8 cellular contexts compared by ENCODE assay signal in genomic region chr18:48997985-48998831, GRCh38. TPM values are rescaled to one million over a fixed set of nuclear protein-coding genes. Genes with fewer than 3 reads are reported as not detected.
A peak's percentile ranks its signal among the peaks of the same experiment; 100 is the strongest.
DNase-seq lines count a peak whose midpoint lies in the region; ATAC-seq and TF ChIP-seq lines count a peak whose summit lies in the region.

No MANE protein-coding gene starts in this region.

- TF ChIP-seq POLR2A in esophagus muscularis mucosa (IDR thresholded peaks at IDR 0.05; ENCODE audit: low read depth) (no peak), GM18505 (IDR thresholded peaks at IDR 0.05; ENCODE audit: borderline replicate concordance, extremely low read depth, insufficient read depth, insufficient read length) (no peak)

- no TSS peak for BruUV-seq in PC-3 (replicated peaks; lab: Mats Ljungman, UMichigan)

- H3K4me2 ChIP-seq in PC-3 (ENCODE audit: low read length), result peak overlapping the region; percentile 71

- TF ChIP-seq EP300 in esophagus muscularis mucosa (IDR thresholded peaks at IDR 0.05), result no peak

- peaks cover 5% of the 10 kb centered on the region for H3F3A ChIP-seq in PC-3 (ENCODE audit: low read length, unreplicated experiment)

- TF ChIP-seq CTCF in GM10248 (IDR thresholded peaks at IDR 0.05; ENCODE audit: control extremely low read depth, extremely low read depth, low read depth, missing control alignments), result no peak
- TF ChIP-seq CTCF in PC-3 (conservative IDR thresholded peaks at IDR 0.05; ENCODE audit: low read depth, low read length), result no peak
- no peak for TF ChIP-seq CTCF in esophagus muscularis mucosa (IDR thresholded peaks at IDR 0.05)
- TF ChIP-seq CTCF in omental fat pad (IDR thresholded peaks at IDR 0.05), result no peak
- TF ChIP-seq CTCF in GM20000 (IDR thresholded peaks at IDR 0.05; ENCODE audit: extremely low read depth, missing control alignments), result no peak

- CTCF ChIA-PET in GM10248 (lab: Yijun Ruan, JAX) (interaction anchor here (1.1 to 1.4 kb wide), 3 partner anchors 14 to 286 kb away, joined by 3 to 4 read pairs (median 4); no protein-coding TSS in a partner anchor), PC-3 (lab: Charles Lee) (interaction anchor here (0.5 kb wide), 1 partner anchor 24 kb away, joined by 3 read pairs; no protein-coding TSS in a partner anchor)

- no peaks in the 10 kb centered on the region for H3K36me3 ChIP-seq in PC-3 (ENCODE audit: low read depth, low read length)
- H3K36me3 ChIP-seq in esophagus muscularis mucosa, result no peaks in the 10 kb centered on the region

- H3K4me3 ChIP-seq in PC-3 (ENCODE audit: low read length), result no peak overlapping the region
- no peak overlapping the region for H3K4me3 ChIP-seq in esophagus muscularis mucosa

- DNase-seq in GM10248 (ENCODE audit: extremely low spot score) (peak; percentile 55), PC-3 (peak; percentile 84), esophagus muscularis mucosa (ENCODE audit: extremely low spot score) (no peak), omental fat pad (ENCODE audit: low spot score) (no peak), left colon (no peak), foreskin melanocyte (no peak), GM20000 (ENCODE audit: low spot score) (no peak)

- H2AFZ ChIP-seq in PC-3 (ENCODE audit: low read length), result 0 out of 2 replicates have a peak overlapping the region, but pooled peaks have one; percentile 54

- POLR2A ChIA-PET in GM10248 (lab: Yijun Ruan, JAX), result no interaction called here
- POLR2A ChIA-PET in PC-3 (lab: Charles Lee; ENCODE audit: unreplicated experiment), result interaction anchor here (0.6 to 2.5 kb wide), 3 partner anchors 46 to 480 kb away, joined by 6 to 16 read pairs (median 8); no protein-coding TSS in a partner anchor

- H3K27ac ChIP-seq in PC-3 (ENCODE audit: low read length), result peak overlapping the region; percentile 96
- peak overlapping the region; percentile 37 to 72 (median 56) for H3K27ac ChIP-seq in esophagus muscularis mucosa (replicated peaks in 1 of 4)

- H3K9me2 ChIP-seq in PC-3 (replicated peaks; ENCODE audit: low read length), result no peaks in the 10 kb centered on the region

- H3K27me3 ChIP-seq in PC-3 (ENCODE audit: low read length) (no peaks in the 10 kb centered on the region), esophagus muscularis mucosa (no peaks in the 10 kb centered on the region)

- H3K4me1 ChIP-seq in PC-3 (ENCODE audit: insufficient read depth, low read length), result peaks cover 37% of the 10 kb centered on the region
- peaks cover 42 to 56% (median 47%) of the 10 kb centered on the region in 4 donors for H3K4me1 ChIP-seq in esophagus muscularis mucosa

- H4K20me1 ChIP-seq in PC-3 (ENCODE audit: low read length), result no peaks in the 10 kb centered on the region

- H3K9me3 ChIP-seq in PC-3 (ENCODE audit: low read length), result no peaks in the 10 kb centered on the region
- no peaks in the 10 kb centered on the region for H3K9me3 ChIP-seq in esophagus muscularis mucosa

- peak overlapping the region; percentile 87 for H3K9ac ChIP-seq in PC-3 (ENCODE audit: low read length)

- peak; percentile 72 for ATAC-seq in PC-3
- ATAC-seq in omental fat pad (ENCODE audit: low FRiP score), result peak; percentile 46
- ATAC-seq in GM18505 (IDR thresholded peaks at IDR 0.05; ENCODE audit: unreplicated experiment), result no peak
- no peak for ATAC-seq in left colon

- WGBS in esophagus muscularis mucosa, result 65% methylated on average over 5 of the region's 17 CpGs

- intact Hi-C loops in PC-3 (cut with micrococcal nuclease), result loop anchor here (1.0 to 2.0 kb wide), 2 partner anchors 19 to 46 kb away; no protein-coding TSS in a partner anchor
- intact Hi-C loops in esophagus muscularis mucosa (cut with DNase I), result no loop called here
- intact Hi-C loops in left colon (cut with DNase I, micrococcal nuclease), result no loop called here

- no peaks in the 10 kb centered on the region for H3K79me2 ChIP-seq in PC-3 (ENCODE audit: low read length)

RNA-seq across cellular contexts. Expression of gene SMAD7, which starts 47.4 kb away (rescaled TPM):
- 7.9 and 9.4 TPM in 2 replicates for total RNA-seq in PC-3 (2014; rRNA removed)
- total RNA-seq in esophagus muscularis mucosa, result 10 to 100 TPM; 22.5 to 54.9 (median 40.0) TPM
- total RNA-seq in omental fat pad, result 10 to 100 TPM; 33.6 to 78.4 (median 47.2) TPM
- total RNA-seq in left colon, result 10 to 100 TPM; 36.4 to 50.0 TPM

Comparison
In these comparisons a context has a peak if more than half of its experiments do, and no peak if none do; other contexts are left out.
1. DNase-seq: peak in GM10248 (single experiment) and PC-3 (single experiment); none in esophagus muscularis mucosa (single experiment), omental fat pad (single experiment), left colon (0 of 2), foreskin melanocyte (single experiment) and GM20000 (single experiment).
2. ATAC-seq: peak in PC-3 (single experiment) and omental fat pad (single experiment); none in GM18505 (single experiment) and left colon (single experiment).